In the genomic region with DNA sequence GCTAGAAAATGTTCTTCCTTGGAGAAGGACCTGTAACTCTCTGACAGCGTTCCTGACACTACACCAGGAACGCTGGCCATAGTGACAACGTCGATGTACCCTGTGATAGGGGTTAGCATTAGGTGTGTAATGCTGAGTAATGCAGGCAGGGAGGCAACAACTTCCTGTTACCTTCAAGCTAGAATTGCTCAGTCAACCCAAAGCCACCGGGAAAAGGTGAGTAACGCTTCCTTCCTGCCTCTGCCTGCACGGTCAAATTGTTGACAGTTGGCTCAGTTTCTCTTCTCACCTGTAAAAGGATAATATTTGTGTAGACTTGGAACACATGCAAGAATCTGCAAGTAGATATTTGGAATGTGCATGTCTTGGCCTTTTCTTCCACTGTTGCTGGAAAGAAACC, we compare ENCODE assay signal across 10 cellular contexts. TPM values are rescaled to one million over a fixed set of nuclear protein-coding genes. Genes with fewer than 3 reads are reported as not detected.
DNase-seq lines count a peak whose midpoint lies in the region; ATAC-seq, FAIRE-seq and TF ChIP-seq lines count a peak whose summit lies in the region.
"Had no signal": no experiment of that assay in that cellular context is flagged by ENCODE, and none has a peak within 500 bp of the region (broad histone marks: within the 10 kb centered on the region; RNA-seq: fewer than 3 reads in every experiment).

No MANE protein-coding gene starts in this region.

- no peaks in the 10 kb centered on the region for H3K79me2 ChIP-seq in PC-3 (ENCODE audit: low read length)

- peak overlapping the region; percentile 46; the same call in 1 of the 2 replicates for H2AFZ ChIP-seq in PC-3 (ENCODE audit: low read length)

- peaks cover 31% of the 10 kb centered on the region for H3K4me1 ChIP-seq in PC-3 (ENCODE audit: insufficient read depth, low read length)

- peak; percentile 65 for FAIRE-seq in islet of Langerhans (lab: Jason Lieb, UNC)

- POLR2A ChIA-PET in PC-3 (lab: Charles Lee; ENCODE audit: unreplicated experiment) = no interaction called here

- H3K9ac ChIP-seq in PC-3 (ENCODE audit: low read length) = no peak overlapping the region

- H3K27ac ChIP-seq in PC-3 (ENCODE audit: low read length) = peak overlapping the region; percentile 73

- ATAC-seq in PC-3 = peak; percentile 80
- ATAC-seq in stimulated activated naive CD8-positive, alpha-beta T cell treated with anti-CD3 and anti-CD28 coated beads, Interleukin-15, Interleukin-2, amounts not matched to agents 100 U/mL and 50 U/mL, for 24 hours = peak; percentile 68
- no peak for ATAC-seq in GM21360 (IDR thresholded peaks at IDR 0.05; ENCODE audit: unreplicated experiment)

- H3K4me2 ChIP-seq in PC-3 (ENCODE audit: low read length) = peak overlapping the region; percentile 31; the same call in 1 of the 2 replicates

- peak; percentile 75 for DNase-seq in PC-3
- peak; percentile 27 for DNase-seq in activated T-cell treated with anti-CD3 and anti-CD28 coated beads, Interleukin-2, amount 50 U/mL, for 1 hour
- peak; percentile 34 for DNase-seq in stimulated activated naive CD8-positive, alpha-beta T cell treated with anti-CD3 and anti-CD28 coated beads, Interleukin-15, Interleukin-2, amounts not matched to agents 100 U/mL and 50 U/mL, for 24 hours
- DNase-seq in iPS-NIHi7 (ENCODE audit: extremely low spot score) = no peak
- no peak for DNase-seq in head of caudate nucleus
- DNase-seq: activated B cell treated with CpG ODN at 0.5 μM for 24 hours, midbrain, NCI-H2107 had no signal

- H3K9me3 ChIP-seq in PC-3 (ENCODE audit: low read length) = no peaks in the 10 kb centered on the region

- H3K9me2 ChIP-seq in PC-3 (replicated peaks; ENCODE audit: low read length) = no peaks in the 10 kb centered on the region

- no peaks in the 10 kb centered on the region for H3K27me3 ChIP-seq in PC-3 (ENCODE audit: low read length)

- H3F3A ChIP-seq in PC-3 (ENCODE audit: low read length, unreplicated experiment) = no peaks in the 10 kb centered on the region

- no peak for TF ChIP-seq CTCF in PC-3 (conservative IDR thresholded peaks at IDR 0.05; ENCODE audit: low read depth, low read length)

- no peaks in the 10 kb centered on the region for H4K20me1 ChIP-seq in PC-3 (ENCODE audit: low read length)

- intact Hi-C loops in PC-3 (cut with micrococcal nuclease) (no loop called here), head of caudate nucleus (cut with DNase I) (no loop called here)

- no TSS peak for BruUV-seq in PC-3 (replicated peaks; lab: Mats Ljungman, UMichigan)

- no peaks in the 10 kb centered on the region for H3K36me3 ChIP-seq in PC-3 (ENCODE audit: low read depth, low read length)

- no peak overlapping the region for H3K4me3 ChIP-seq in PC-3 (ENCODE audit: low read length)

- CTCF ChIA-PET in PC-3 (lab: Charles Lee) = no interaction called here

RNA-seq across cellular contexts. Expression of a gene that starts 12.7 kb away (rescaled TPM):
- total RNA-seq in PC-3 (2014; rRNA removed) = 5.0 and 6.8 TPM in 2 replicates

Comparison
In these comparisons a context has a peak if more than half of its experiments do, and no peak if none do; other contexts are left out.
1. DNase-seq: peak in PC-3 (single experiment), activated T-cell treated with anti-CD3 and anti-CD28 coated beads, Interleukin-2, amount 50 U/mL, for 1 hour (single experiment) and stimulated activated naive CD8-positive, alpha-beta T cell treated with anti-CD3 and anti-CD28 coated beads, Interleukin-15, Interleukin-2, amounts not matched to agents 100 U/mL and 50 U/mL, for 24 hours (single experiment); none in iPS-NIHi7 (single experiment) and head of caudate nucleus (0 of 42).